ENCODE assay signal across 8 cellular contexts in the genomic region with DNA sequence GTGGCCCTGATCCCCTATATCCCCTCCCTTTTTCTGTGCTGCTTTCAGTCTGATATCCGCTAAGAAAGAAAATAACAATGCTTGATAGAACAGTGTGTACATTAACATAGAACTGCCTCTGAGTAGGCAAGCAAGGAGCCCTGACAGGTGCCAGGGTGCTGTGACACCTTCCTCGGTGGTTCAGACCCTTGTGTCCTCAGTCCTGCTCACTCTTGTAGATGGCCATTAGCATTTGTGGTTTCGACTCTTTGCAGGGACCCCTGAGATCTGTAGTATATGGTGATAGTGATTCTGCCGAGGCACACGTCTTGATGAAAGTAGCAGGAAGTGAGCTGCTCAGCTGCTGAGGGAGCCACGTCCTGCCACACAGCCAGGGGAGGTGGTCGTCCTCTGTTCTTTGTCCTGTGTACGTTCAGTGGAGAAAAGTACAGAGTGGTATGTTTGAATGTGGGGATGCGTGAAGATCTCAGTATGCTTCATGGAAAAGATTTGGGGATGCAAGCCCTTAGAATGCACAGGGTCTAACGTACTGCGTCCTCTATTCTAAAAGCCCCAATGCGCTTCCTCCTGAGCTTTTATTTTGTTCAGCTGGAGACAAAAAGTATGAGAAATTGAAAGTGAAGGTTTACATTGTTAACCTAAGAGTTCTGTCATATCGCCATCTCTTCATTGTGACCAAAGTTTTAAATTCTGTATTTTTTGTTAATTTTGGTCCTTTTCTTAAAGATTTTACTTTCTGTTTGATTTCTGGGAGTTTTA. TPM values are rescaled to one million over a fixed set of nuclear protein-coding genes. Genes with fewer than 3 reads are reported as not detected.
DNase-seq lines count a peak whose midpoint lies in the region; ATAC-seq and TF ChIP-seq lines count a peak whose summit lies in the region.

No MANE protein-coding gene starts in this region.

- no peaks in the 10 kb centered on the region for H3K27me3 ChIP-seq in H7 (ENCODE audit: control insufficient read depth, insufficient read depth, low read length)

- H3K4me1 Mint-ChIP-seq in activated CD4-positive, alpha-beta memory T cell treated with anti-CD3 and anti-CD28 coated beads, Interleukin-2, amount 10 ng/mL, durations not matched to agents 7 days and 5 days, result peaks cover 43% of the 10 kb centered on the region
- H3K4me1 Mint-ChIP-seq in naive thymus-derived CD8-positive, alpha-beta T cell, result peaks cover 36 to 71% (median 48%) of the 10 kb centered on the region in 4 donors

- peak overlapping the region; percentile 92 for H3K27ac Mint-ChIP-seq in activated CD4-positive, alpha-beta memory T cell treated with anti-CD3 and anti-CD28 coated beads, Interleukin-2, amount 10 ng/mL, durations not matched to agents 7 days and 5 days
- peak overlapping the region; percentile 94 to 99 (median 98) for H3K27ac Mint-ChIP-seq in naive thymus-derived CD8-positive, alpha-beta T cell

- peak; percentile 55 for DNase-seq in GM13977 (ENCODE audit: low spot score)
- DNase-seq in activated CD4-positive, alpha-beta memory T cell treated with anti-CD3 and anti-CD28 coated beads, Interleukin-2, amount 10 ng/mL, durations not matched to agents 7 days and 5 days, result peak; percentile 52
- peak; percentile 7 to 83 (median 42) for DNase-seq in naive thymus-derived CD8-positive, alpha-beta T cell
- DNase-seq in H7, result no peak
- DNase-seq in DMS79 treated with DMSO at 0.1 percent for 48 hours (lab: John Stamatoyannopoulos, UW), result no peak
- no peak for DNase-seq in cortex of kidney (lab: John Stamatoyannopoulos, UW)

- POLR2A ChIA-PET in activated CD4-positive, alpha-beta memory T cell treated with anti-CD3 and anti-CD28 coated beads, Interleukin-2, amount 10 ng/mL, durations not matched to agents 7 days and 5 days (lab: Charles Lee), result interaction anchor here (0.8 to 5.8 kb wide), 17 partner anchors 9 to 1878 kb away, joined by 3 to 53 read pairs (median 4); partner anchors contain the start of genes COPB2, PXYLP1 and SLC25A36
- POLR2A ChIA-PET in naive thymus-derived CD8-positive, alpha-beta T cell (lab: Charles Lee), result interaction anchor here (0.7 to 12.3 kb wide), 30 partner anchors 8 to 1744 kb away, joined by 3 to 425 read pairs (median 5); partner anchors contain the start of genes PXYLP1, RASA2 and SLC25A36

- in situ Hi-C loops in GM13977 (cut with MboI; ENCODE audit: low pct_unique_long_range_greater_than_20kb, low sequenced_read_pairs, unreplicated experiment), result no loop called here

- no peak for TF ChIP-seq CTCF in GM13977 (IDR thresholded peaks at IDR 0.05; ENCODE audit: extremely low read depth, insufficient read depth, missing control alignments)

- peak overlapping the region; percentile 76 for H3K4me3 Mint-ChIP-seq in activated CD4-positive, alpha-beta memory T cell treated with anti-CD3 and anti-CD28 coated beads, Interleukin-2, amount 10 ng/mL, durations not matched to agents 7 days and 5 days
- peak overlapping the region; percentile 81 to 96 (median 92) for H3K4me3 Mint-ChIP-seq in naive thymus-derived CD8-positive, alpha-beta T cell

- ATAC-seq in HG02678 (IDR thresholded peaks at IDR 0.05; ENCODE audit: unreplicated experiment), result peak; percentile 69
- ATAC-seq in naive thymus-derived CD8-positive, alpha-beta T cell, result peak; percentile 87 to 88
- no peak for ATAC-seq in HG02840 (IDR thresholded peaks at IDR 0.05; ENCODE audit: low FRiP score, unreplicated experiment)

- no peaks in the 10 kb centered on the region for H3K27me3 Mint-ChIP-seq in activated CD4-positive, alpha-beta memory T cell treated with anti-CD3 and anti-CD28 coated beads, Interleukin-2, amount 10 ng/mL, durations not matched to agents 7 days and 5 days
- H3K27me3 Mint-ChIP-seq in naive thymus-derived CD8-positive, alpha-beta T cell, result no peaks in the 10 kb centered on the region

- H3K4me3 ChIP-seq in H7 (ENCODE audit: insufficient read depth, low read depth, low read length), result no peak overlapping the region

- CTCF ChIA-PET in activated CD4-positive, alpha-beta memory T cell treated with anti-CD3 and anti-CD28 coated beads, Interleukin-2, amount 10 ng/mL, durations not matched to agents 7 days and 5 days (lab: Charles Lee), result interaction anchor here (0.6 to 2.0 kb wide), 23 partner anchors 8 to 608 kb away, joined by 3 to 45 read pairs (median 4); partner anchors contain the start of gene PXYLP1

- H3K9me3 Mint-ChIP-seq in activated CD4-positive, alpha-beta memory T cell treated with anti-CD3 and anti-CD28 coated beads, Interleukin-2, amount 10 ng/mL, durations not matched to agents 7 days and 5 days, result no peaks in the 10 kb centered on the region
- H3K9me3 Mint-ChIP-seq in naive thymus-derived CD8-positive, alpha-beta T cell, result no peaks in the 10 kb centered on the region

- no peaks in the 10 kb centered on the region; the same call in 1 of the 2 replicates for H3K36me3 ChIP-seq in H7 (replicated peaks; ENCODE audit: control insufficient read depth, insufficient read depth, low read length)

- peaks cover 15% of the 10 kb centered on the region for H3K36me3 Mint-ChIP-seq in activated CD4-positive, alpha-beta memory T cell treated with anti-CD3 and anti-CD28 coated beads, Interleukin-2, amount 10 ng/mL, durations not matched to agents 7 days and 5 days (ENCODE audit: low read depth)
- H3K36me3 Mint-ChIP-seq in naive thymus-derived CD8-positive, alpha-beta T cell, result peaks cover 0 to 20% (median 13%) of the 10 kb centered on the region in 3 donors

RNA-seq across cellular contexts. Expression of gene PXYLP1, which starts 35.4 kb away (rescaled TPM):
- 10 to 100 TPM; 16.1 to 16.5 TPM for total RNA-seq in activated CD4-positive, alpha-beta memory T cell treated with anti-CD3 and anti-CD28 coated beads, Interleukin-2, amount 10 ng/mL, durations not matched to agents 7 days and 5 days
- total RNA-seq in naive thymus-derived CD8-positive, alpha-beta T cell, result 10 to 100 TPM; 34.4 to 36.9 TPM
- 10 to 100 TPM in 2 of 3 donors, 1 to 10 TPM in 1; 9.9 to 18.3 (median 16.9) TPM for polyA plus RNA-seq in naive thymus-derived CD8-positive, alpha-beta T cell
- 16.7 and 16.9 TPM in 2 replicates for total RNA-seq in H7 (2014; rRNA removed; shearing (Covaris generic))

Comparison
In these comparisons a context has a peak if more than half of its experiments do, and no peak if none do; other contexts are left out.
1. DNase-seq: peak in GM13977 (single experiment), activated CD4-positive, alpha-beta memory T cell treated with anti-CD3 and anti-CD28 coated beads, Interleukin-2, amount 10 ng/mL, durations not matched to agents 7 days and 5 days (single experiment) and naive thymus-derived CD8-positive, alpha-beta T cell (10 of 10); none in H7 (single experiment), DMS79 treated with DMSO at 0.1 percent for 48 hours (single experiment) and cortex of kidney (single experiment).